Comparison of ENCODE assay signal across 2 cellular contexts in genomic region chr4:86506591-86506990, GRCh38.
TF ChIP-seq lines count a peak whose summit lies in the region.

No MANE protein-coding gene starts in this region.

TF ChIP-seq in IMR-90, 13 proteins besides CTCF, POLR2A, EP300 and RAD21:
- TF ChIP-seq USF2 (IDR thresholded peaks at IDR 0.05; ENCODE audit: low read depth, low read length) (no peak), MAZ (IDR thresholded peaks at IDR 0.05; ENCODE audit: borderline replicate concordance, low read depth, low read length) (no peak), FOS (IDR thresholded peaks at IDR 0.05; ENCODE audit: low read depth, low read length) (no peak), SMC3 (IDR thresholded peaks at IDR 0.05; ENCODE audit: low read depth, low read length) (no peak), CEBPB (IDR thresholded peaks at IDR 0.05; ENCODE audit: low read depth, low read length) (no peak), CHD1 (IDR thresholded peaks at IDR 0.05; ENCODE audit: low read depth, low read length) (no peak)

TF ChIP-seq in HepG2, 621 proteins besides CTCF, POLR2A, EP300 and RAD21:
- TF ChIP-seq STAG1 (CRISPR knock-in tag; IDR thresholded peaks at IDR 0.05), result no peak
- no peak for TF ChIP-seq ZSCAN30 (CRISPR knock-in tag; IDR thresholded peaks at IDR 0.05)
- TF ChIP-seq CEBPG (CRISPR knock-in tag; IDR thresholded peaks at IDR 0.05), result no peak
- TF ChIP-seq ZBTB37 (CRISPR knock-in tag; IDR thresholded peaks at IDR 0.05), result no peak
- no peak for TF ChIP-seq HOMEZ (CRISPR knock-in tag; IDR thresholded peaks at IDR 0.05; ENCODE audit: low read depth)
- no peak for TF ChIP-seq ZNF225 (CRISPR knock-in tag; IDR thresholded peaks at IDR 0.05)
- TF ChIP-seq ZNF576 (CRISPR knock-in tag; IDR thresholded peaks at IDR 0.05), result no peak
- TF ChIP-seq GPBP1L1 (CRISPR knock-in tag; IDR thresholded peaks at IDR 0.05), result no peak
- TF ChIP-seq ZNF747 (CRISPR knock-in tag; IDR thresholded peaks at IDR 0.05; ENCODE audit: borderline replicate concordance), result no peak
- no peak for TF ChIP-seq CBFB (CRISPR knock-in tag; IDR thresholded peaks at IDR 0.05)
- no peak for TF ChIP-seq ZNF547 (CRISPR knock-in tag; IDR thresholded peaks at IDR 0.05)
- TF ChIP-seq HNF1B (CRISPR knock-in tag; IDR thresholded peaks at IDR 0.05), result no peak
- TF ChIP-seq MATR3 (CRISPR knock-in tag; IDR thresholded peaks at IDR 0.05), result no peak
- TF ChIP-seq ZFP82 (CRISPR knock-in tag; IDR thresholded peaks at IDR 0.05; ENCODE audit: borderline replicate concordance), result no peak
